1 cellular context compared by ENCODE assay signal in the genomic region with DNA sequence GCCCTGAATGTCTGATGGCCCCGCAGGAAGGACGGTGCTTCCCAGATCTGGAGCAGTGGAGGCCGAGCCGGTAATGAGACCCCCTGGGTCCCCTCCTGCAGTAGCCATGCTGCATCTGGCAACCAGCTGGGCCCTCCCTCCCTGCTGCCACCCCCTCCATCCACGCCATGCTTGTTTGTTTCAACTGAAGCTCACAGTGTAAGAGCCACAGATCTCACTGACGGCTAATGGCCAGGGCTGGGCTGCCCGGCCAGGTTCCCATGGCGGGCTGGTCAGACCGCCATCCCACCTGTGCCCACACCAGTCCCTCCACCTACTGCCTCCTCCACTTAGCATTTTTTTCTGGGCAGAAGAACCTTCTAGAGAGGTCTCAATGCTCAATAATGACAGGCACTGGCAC.
TF ChIP-seq lines count a peak whose summit lies in the region.

No MANE protein-coding gene starts in this region.

TF ChIP-seq in H1, 55 proteins besides CTCF, POLR2A, EP300 and RAD21:
- TF ChIP-seq KDM5A (IDR thresholded peaks at IDR 0.05; ENCODE audit: low read length) (no peak), RNF2 (IDR thresholded peaks at IDR 0.05; ENCODE audit: borderline replicate concordance, low read depth, low read length, missing control alignments, poor library complexity, severe bottlenecking) (no peak), CBX5 (IDR thresholded peaks at IDR 0.05; ENCODE audit: low read depth, low read length) (no peak), JUND (IDR thresholded peaks at IDR 0.05; ENCODE audit: low read length) (no peak), TBP (IDR thresholded peaks at IDR 0.05; ENCODE audit: low read depth, low read length) (no peak), KDM4A (IDR thresholded peaks at IDR 0.05; ENCODE audit: low read depth, low read length, severe bottlenecking) (no peak), BCL11A (IDR thresholded peaks at IDR 0.05; ENCODE audit: low read depth in 2 of 2, low read length in 2 of 2) (no peak), KDM1A (IDR thresholded peaks at IDR 0.05; ENCODE audit: borderline replicate concordance, low read length) (no peak), SIRT6 (IDR thresholded peaks at IDR 0.05; ENCODE audit: low read length) (no peak), SIX5 (IDR thresholded peaks at IDR 0.05; ENCODE audit: low read depth, low read length) (no peak), GABPA (IDR thresholded peaks at IDR 0.05; ENCODE audit: borderline replicate concordance, insufficient read depth, low read length) (no peak)
- TF ChIP-seq, protein P1, sequence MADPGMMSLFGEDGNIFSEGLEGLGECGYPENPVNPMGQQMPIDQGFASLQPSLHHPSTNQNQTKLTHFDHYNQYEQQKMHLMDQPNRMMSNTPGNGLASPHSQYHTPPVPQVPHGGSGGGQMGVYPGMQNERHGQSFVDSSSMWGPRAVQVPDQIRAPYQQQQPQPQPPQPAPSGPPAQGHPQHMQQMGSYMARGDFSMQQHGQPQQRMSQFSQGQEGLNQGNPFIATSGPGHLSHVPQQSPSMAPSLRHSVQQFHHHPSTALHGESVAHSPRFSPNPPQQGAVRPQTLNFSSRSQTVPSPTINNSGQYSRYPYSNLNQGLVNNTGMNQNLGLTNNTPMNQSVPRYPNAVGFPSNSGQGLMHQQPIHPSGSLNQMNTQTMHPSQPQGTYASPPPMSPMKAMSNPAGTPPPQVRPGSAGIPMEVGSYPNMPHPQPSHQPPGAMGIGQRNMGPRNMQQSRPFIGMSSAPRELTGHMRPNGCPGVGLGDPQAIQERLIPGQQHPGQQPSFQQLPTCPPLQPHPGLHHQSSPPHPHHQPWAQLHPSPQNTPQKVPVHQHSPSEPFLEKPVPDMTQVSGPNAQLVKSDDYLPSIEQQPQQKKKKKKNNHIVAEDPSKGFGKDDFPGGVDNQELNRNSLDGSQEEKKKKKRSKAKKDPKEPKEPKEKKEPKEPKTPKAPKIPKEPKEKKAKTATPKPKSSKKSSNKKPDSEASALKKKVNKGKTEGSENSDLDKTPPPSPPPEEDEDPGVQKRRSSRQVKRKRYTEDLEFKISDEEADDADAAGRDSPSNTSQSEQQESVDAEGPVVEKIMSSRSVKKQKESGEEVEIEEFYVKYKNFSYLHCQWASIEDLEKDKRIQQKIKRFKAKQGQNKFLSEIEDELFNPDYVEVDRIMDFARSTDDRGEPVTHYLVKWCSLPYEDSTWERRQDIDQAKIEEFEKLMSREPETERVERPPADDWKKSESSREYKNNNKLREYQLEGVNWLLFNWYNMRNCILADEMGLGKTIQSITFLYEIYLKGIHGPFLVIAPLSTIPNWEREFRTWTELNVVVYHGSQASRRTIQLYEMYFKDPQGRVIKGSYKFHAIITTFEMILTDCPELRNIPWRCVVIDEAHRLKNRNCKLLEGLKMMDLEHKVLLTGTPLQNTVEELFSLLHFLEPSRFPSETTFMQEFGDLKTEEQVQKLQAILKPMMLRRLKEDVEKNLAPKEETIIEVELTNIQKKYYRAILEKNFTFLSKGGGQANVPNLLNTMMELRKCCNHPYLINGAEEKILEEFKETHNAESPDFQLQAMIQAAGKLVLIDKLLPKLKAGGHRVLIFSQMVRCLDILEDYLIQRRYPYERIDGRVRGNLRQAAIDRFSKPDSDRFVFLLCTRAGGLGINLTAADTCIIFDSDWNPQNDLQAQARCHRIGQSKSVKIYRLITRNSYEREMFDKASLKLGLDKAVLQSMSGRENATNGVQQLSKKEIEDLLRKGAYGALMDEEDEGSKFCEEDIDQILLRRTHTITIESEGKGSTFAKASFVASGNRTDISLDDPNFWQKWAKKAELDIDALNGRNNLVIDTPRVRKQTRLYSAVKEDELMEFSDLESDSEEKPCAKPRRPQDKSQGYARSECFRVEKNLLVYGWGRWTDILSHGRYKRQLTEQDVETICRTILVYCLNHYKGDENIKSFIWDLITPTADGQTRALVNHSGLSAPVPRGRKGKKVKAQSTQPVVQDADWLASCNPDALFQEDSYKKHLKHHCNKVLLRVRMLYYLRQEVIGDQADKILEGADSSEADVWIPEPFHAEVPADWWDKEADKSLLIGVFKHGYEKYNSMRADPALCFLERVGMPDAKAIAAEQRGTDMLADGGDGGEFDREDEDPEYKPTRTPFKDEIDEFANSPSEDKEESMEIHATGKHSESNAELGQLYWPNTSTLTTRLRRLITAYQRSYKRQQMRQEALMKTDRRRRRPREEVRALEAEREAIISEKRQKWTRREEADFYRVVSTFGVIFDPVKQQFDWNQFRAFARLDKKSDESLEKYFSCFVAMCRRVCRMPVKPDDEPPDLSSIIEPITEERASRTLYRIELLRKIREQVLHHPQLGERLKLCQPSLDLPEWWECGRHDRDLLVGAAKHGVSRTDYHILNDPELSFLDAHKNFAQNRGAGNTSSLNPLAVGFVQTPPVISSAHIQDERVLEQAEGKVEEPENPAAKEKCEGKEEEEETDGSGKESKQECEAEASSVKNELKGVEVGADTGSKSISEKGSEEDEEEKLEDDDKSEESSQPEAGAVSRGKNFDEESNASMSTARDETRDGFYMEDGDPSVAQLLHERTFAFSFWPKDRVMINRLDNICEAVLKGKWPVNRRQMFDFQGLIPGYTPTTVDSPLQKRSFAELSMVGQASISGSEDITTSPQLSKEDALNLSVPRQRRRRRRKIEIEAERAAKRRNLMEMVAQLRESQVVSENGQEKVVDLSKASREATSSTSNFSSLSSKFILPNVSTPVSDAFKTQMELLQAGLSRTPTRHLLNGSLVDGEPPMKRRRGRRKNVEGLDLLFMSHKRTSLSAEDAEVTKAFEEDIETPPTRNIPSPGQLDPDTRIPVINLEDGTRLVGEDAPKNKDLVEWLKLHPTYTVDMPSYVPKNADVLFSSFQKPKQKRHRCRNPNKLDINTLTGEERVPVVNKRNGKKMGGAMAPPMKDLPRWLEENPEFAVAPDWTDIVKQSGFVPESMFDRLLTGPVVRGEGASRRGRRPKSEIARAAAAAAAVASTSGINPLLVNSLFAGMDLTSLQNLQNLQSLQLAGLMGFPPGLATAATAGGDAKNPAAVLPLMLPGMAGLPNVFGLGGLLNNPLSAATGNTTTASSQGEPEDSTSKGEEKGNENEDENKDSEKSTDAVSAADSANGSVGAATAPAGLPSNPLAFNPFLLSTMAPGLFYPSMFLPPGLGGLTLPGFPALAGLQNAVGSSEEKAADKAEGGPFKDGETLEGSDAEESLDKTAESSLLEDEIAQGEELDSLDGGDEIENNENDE (IDR thresholded peaks at IDR 0.05; ENCODE audit: insufficient replicate concordance, low read length), result no peak
- TF ChIP-seq, protein P2, sequence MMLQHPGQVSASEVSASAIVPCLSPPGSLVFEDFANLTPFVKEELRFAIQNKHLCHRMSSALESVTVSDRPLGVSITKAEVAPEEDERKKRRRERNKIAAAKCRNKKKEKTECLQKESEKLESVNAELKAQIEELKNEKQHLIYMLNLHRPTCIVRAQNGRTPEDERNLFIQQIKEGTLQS (IDR thresholded peaks at IDR 0.05; ENCODE audit: insufficient read depth, low read depth, low read length), result no peak
